In genomic region chr17:67401106-67401505, GRCh38 we compare ENCODE assay signal across 23 cellular contexts. TPM values are rescaled to one million over a fixed set of nuclear protein-coding genes. Genes with fewer than 3 reads are reported as not detected.
DNase-seq lines count a peak whose midpoint lies in the region; ATAC-seq and TF ChIP-seq lines count a peak whose summit lies in the region.
"Had no signal": no experiment of that assay in that cellular context is flagged by ENCODE, and none has a peak within 500 bp of the region (broad histone marks: within the 10 kb centered on the region; RNA-seq: fewer than 3 reads in every experiment).

No MANE protein-coding gene starts in this region.

- TF ChIP-seq CTCF in DND-41 (IDR thresholded peaks at IDR 0.05; ENCODE audit: borderline replicate concordance, extremely low read depth, low read length, poor library complexity, severe bottlenecking), result no peak

- H3K4me3 ChIP-seq in DND-41 (ENCODE audit: low read depth in 1 of 2, low read length in 2 of 2), result no peak overlapping the region
- H3K4me3 ChIP-seq: PC-9, prostate gland had no signal

- POLR2A ChIA-PET in activated naive CD8-positive, alpha-beta T cell treated with anti-CD3 and anti-CD28 coated beads, Interleukin-2, amount 10 ng/mL, durations not matched to agents 7 days and 5 days (lab: Charles Lee), result interaction anchor here (1.0 to 1.8 kb wide), 5 partner anchors 10 to 40 kb away, joined by 3 to 8 read pairs (median 4); no protein-coding TSS in a partner anchor
- POLR2A ChIA-PET in activated CD4-positive, alpha-beta memory T cell treated with anti-CD3 and anti-CD28 coated beads for 36 hours (lab: Charles Lee), result no interaction called here

- H3K4me3 Mint-ChIP-seq in activated T-cell treated with anti-CD3 and anti-CD28 coated beads, Interleukin-2, amount 50 U/mL, for 4 hours, result no peak overlapping the region
- peak overlapping the region; percentile 71 for H3K4me3 Mint-ChIP-seq in activated naive CD8-positive, alpha-beta T cell treated with anti-CD3 and anti-CD28 coated beads, Interleukin-2, amount 10 ng/mL, durations not matched to agents 7 days and 5 days
- no peak overlapping the region for H3K4me3 Mint-ChIP-seq in stimulated activated naive B cell treated with anti-CD40 and anti-IgM and Interleukin-4, amounts not matched to agents 10 μg/mL and 1 μg/mL and 100 μg/mL, for 72 hours
- no peak overlapping the region for H3K4me3 Mint-ChIP-seq in activated CD4-positive, alpha-beta memory T cell treated with anti-CD3 and anti-CD28 coated beads for 36 hours

- H3K4me2 ChIP-seq in DND-41 (ENCODE audit: insufficient read depth, low read length), result 0 out of 2 replicates have a peak overlapping the region, but pooled peaks have one; percentile 41
- H3K4me2 ChIP-seq: PC-9 had no signal

- H3K36me3 ChIP-seq in DND-41 (ENCODE audit: insufficient read depth, low read length), result no peaks in the 10 kb centered on the region
- H3K36me3 ChIP-seq: gastrocnemius medialis, prostate gland had no signal

- H2AFZ ChIP-seq in DND-41 (ENCODE audit: low read depth, low read length), result no peak overlapping the region
- H2AFZ ChIP-seq: PC-9 had no signal

- 0 out of 2 replicates have a peak, but pooled peaks cover 7% of the 10 kb centered on the region for H3K79me2 ChIP-seq in DND-41 (ENCODE audit: insufficient read depth, low read length)

- H3K9ac ChIP-seq in DND-41 (ENCODE audit: low read depth, low read length), result no peak overlapping the region

- H3K4me1 Mint-ChIP-seq in activated T-cell treated with anti-CD3 and anti-CD28 coated beads, Interleukin-2, amount 50 U/mL, for 4 hours (ENCODE audit: low read depth), result peaks cover 66% of the 10 kb centered on the region
- peaks cover 57% of the 10 kb centered on the region for H3K4me1 Mint-ChIP-seq in activated naive CD8-positive, alpha-beta T cell treated with anti-CD3 and anti-CD28 coated beads, Interleukin-2, amount 10 ng/mL, durations not matched to agents 7 days and 5 days
- peaks cover 9 to 23% of the 10 kb centered on the region in 2 donors for H3K4me1 Mint-ChIP-seq in stimulated activated naive B cell treated with anti-CD40 and anti-IgM and Interleukin-4, amounts not matched to agents 10 μg/mL and 1 μg/mL and 100 μg/mL, for 72 hours
- peaks cover 48% of the 10 kb centered on the region for H3K4me1 Mint-ChIP-seq in activated CD4-positive, alpha-beta memory T cell treated with anti-CD3 and anti-CD28 coated beads for 36 hours (ENCODE audit: low read depth)

- no peak for DNase-seq in activated T-cell treated with anti-CD3 and anti-CD28 coated beads, Interleukin-2, amount 50 U/mL, for 4 hours
- no peak for DNase-seq in activated T-cell treated with anti-CD3 and anti-CD28 coated beads, Interleukin-2, amount 50 U/mL, for 1 hour
- DNase-seq in DND-41, result no peak
- DNase-seq in activated naive CD8-positive, alpha-beta T cell treated with anti-CD3 and anti-CD28 coated beads, Interleukin-2, amount 10 ng/mL, durations not matched to agents 7 days and 5 days, result no peak
- no peak for DNase-seq in stimulated activated naive B cell treated with anti-CD40 and anti-IgM and Interleukin-4, amounts not matched to agents 10 μg/mL and 1 μg/mL and 100 μg/mL, for 72 hours
- DNase-seq in stimulated activated CD4-positive, alpha-beta T cell treated with anti-CD3 and anti-CD28 coated beads, Interleukin-4, amount 100 ng/mL, for 4 hours, result no peak
- DNase-seq in activated CD4-positive, alpha-beta memory T cell treated with anti-CD3 and anti-CD28 coated beads for 36 hours, result no peak
- no peak for DNase-seq in DMS53 (lab: John Stamatoyannopoulos, UW)
- DNase-seq: activated CD4-positive, CD25-positive, alpha-beta regulatory T cell; aorta; DMS79 treated with DMSO at 0.1 percent for 48 hours; gastrocnemius medialis; IMR-90; kidney glomerular epithelial cell; MM.1S; NCI-H146; PC-9; small intestine; stimulated activated CD4-positive, alpha-beta T cell treated with anti-CD3 and anti-CD28 coated beads, Interleukin-4, amount 100 ng/mL, for 24 hours; T1000 had no signal

- peaks cover 15% of the 10 kb centered on the region for H3K36me3 Mint-ChIP-seq in activated T-cell treated with anti-CD3 and anti-CD28 coated beads, Interleukin-2, amount 50 U/mL, for 4 hours (ENCODE audit: insufficient read depth)
- H3K36me3 Mint-ChIP-seq in activated naive CD8-positive, alpha-beta T cell treated with anti-CD3 and anti-CD28 coated beads, Interleukin-2, amount 10 ng/mL, durations not matched to agents 7 days and 5 days, result peaks cover 16% of the 10 kb centered on the region
- H3K36me3 Mint-ChIP-seq in stimulated activated naive B cell treated with anti-CD40 and anti-IgM and Interleukin-4, amounts not matched to agents 10 μg/mL and 1 μg/mL and 100 μg/mL, for 72 hours, result peaks cover 0 to 6% of the 10 kb centered on the region in 2 donors
- no peaks in the 10 kb centered on the region for H3K36me3 Mint-ChIP-seq in activated CD4-positive, alpha-beta memory T cell treated with anti-CD3 and anti-CD28 coated beads for 36 hours

- H4K20me1 ChIP-seq in DND-41 (ENCODE audit: insufficient read depth, low read length), result no peaks in the 10 kb centered on the region

- peak overlapping the region; percentile 52; the same call in 1 of the 2 replicates for H3K27ac ChIP-seq in DND-41 (ENCODE audit: low read length)
- H3K27ac ChIP-seq: PC-9, prostate gland had no signal

- H3K9me3 Mint-ChIP-seq in activated T-cell treated with anti-CD3 and anti-CD28 coated beads, Interleukin-2, amount 50 U/mL, for 4 hours, result peaks cover 5% of the 10 kb centered on the region
- no peaks in the 10 kb centered on the region for H3K9me3 Mint-ChIP-seq in activated naive CD8-positive, alpha-beta T cell treated with anti-CD3 and anti-CD28 coated beads, Interleukin-2, amount 10 ng/mL, durations not matched to agents 7 days and 5 days
- H3K9me3 Mint-ChIP-seq in stimulated activated naive B cell treated with anti-CD40 and anti-IgM and Interleukin-4, amounts not matched to agents 10 μg/mL and 1 μg/mL and 100 μg/mL, for 72 hours, result no peaks in the 10 kb centered on the region
- H3K9me3 Mint-ChIP-seq in activated CD4-positive, alpha-beta memory T cell treated with anti-CD3 and anti-CD28 coated beads for 36 hours, result no peaks in the 10 kb centered on the region

- ATAC-seq in activated T-cell treated with anti-CD3 and anti-CD28 coated beads, Interleukin-2, amount 50 U/mL, for 4 hours, result peak; percentile 13 to 34
- ATAC-seq in DND-41 (ENCODE audit: insufficient read depth, low read depth), result no peak
- no peak for ATAC-seq in activated naive CD8-positive, alpha-beta T cell treated with anti-CD3 and anti-CD28 coated beads, Interleukin-2, amount 10 ng/mL, durations not matched to agents 7 days and 5 days (ENCODE audit: low read depth)
- ATAC-seq in stimulated activated naive B cell treated with anti-CD40 and anti-IgM and Interleukin-4, amounts not matched to agents 10 μg/mL and 1 μg/mL and 100 μg/mL, for 72 hours (replicated peaks), result no peak
- ATAC-seq: esophagus mucosa, HCT116 had no signal

- H3K4me1 ChIP-seq in DND-41 (ENCODE audit: insufficient read depth, low read length), result peaks cover 23% of the 10 kb centered on the region
- H3K4me1 ChIP-seq: prostate gland had no signal

- H3K9me3 ChIP-seq in DND-41 (ENCODE audit: insufficient read depth, low read length, severe bottlenecking), result no peaks in the 10 kb centered on the region
- H3K9me3 ChIP-seq: gastrocnemius medialis, prostate gland had no signal

- H3K27me3 Mint-ChIP-seq in activated T-cell treated with anti-CD3 and anti-CD28 coated beads, Interleukin-2, amount 50 U/mL, for 4 hours (ENCODE audit: low read depth), result no peaks in the 10 kb centered on the region
- H3K27me3 Mint-ChIP-seq in activated naive CD8-positive, alpha-beta T cell treated with anti-CD3 and anti-CD28 coated beads, Interleukin-2, amount 10 ng/mL, durations not matched to agents 7 days and 5 days, result no peaks in the 10 kb centered on the region
- H3K27me3 Mint-ChIP-seq in stimulated activated naive B cell treated with anti-CD40 and anti-IgM and Interleukin-4, amounts not matched to agents 10 μg/mL and 1 μg/mL and 100 μg/mL, for 72 hours, result no peaks in the 10 kb centered on the region
- H3K27me3 Mint-ChIP-seq in activated CD4-positive, alpha-beta memory T cell treated with anti-CD3 and anti-CD28 coated beads for 36 hours, result no peaks in the 10 kb centered on the region

- intact Hi-C loops in activated CD4-positive, alpha-beta memory T cell treated with anti-CD3 and anti-CD28 coated beads for 36 hours (cut with micrococcal nuclease), result no loop called here

- H3K27me3 ChIP-seq in DND-41 (ENCODE audit: insufficient read depth, low read length, poor library complexity), result no peaks in the 10 kb centered on the region
- H3K27me3 ChIP-seq: gastrocnemius medialis had no signal

- peak overlapping the region; percentile 87 for H3K27ac Mint-ChIP-seq in activated naive CD8-positive, alpha-beta T cell treated with anti-CD3 and anti-CD28 coated beads, Interleukin-2, amount 10 ng/mL, durations not matched to agents 7 days and 5 days
- H3K27ac Mint-ChIP-seq in stimulated activated naive B cell treated with anti-CD40 and anti-IgM and Interleukin-4, amounts not matched to agents 10 μg/mL and 1 μg/mL and 100 μg/mL, for 72 hours, result peak overlapping the region; percentile 56
- no peak overlapping the region for H3K27ac Mint-ChIP-seq in activated CD4-positive, alpha-beta memory T cell treated with anti-CD3 and anti-CD28 coated beads for 36 hours

- CTCF ChIA-PET in activated CD4-positive, alpha-beta memory T cell treated with anti-CD3 and anti-CD28 coated beads for 36 hours (lab: Charles Lee), result no interaction called here

RNA-seq across cellular contexts. Expression of gene PITPNC1, which starts 24.0 kb away (rescaled TPM):
- total RNA-seq in activated T-cell treated with anti-CD3 and anti-CD28 coated beads, Interleukin-2, amount 50 U/mL, for 4 hours, result 10 to 100 TPM; 14.3 to 28.0 (median 19.7) TPM
- 100 to 1,000 TPM; 100 to 104 TPM for total RNA-seq in activated naive CD8-positive, alpha-beta T cell treated with anti-CD3 and anti-CD28 coated beads, Interleukin-2, amount 10 ng/mL, durations not matched to agents 7 days and 5 days
- total RNA-seq in activated CD4-positive, alpha-beta memory T cell treated with anti-CD3 and anti-CD28 coated beads for 36 hours, result 10 to 100 TPM; 35.7 to 37.3 TPM

RNA-seq across cellular contexts. Expression of gene PSMD12, which starts 34.7 kb away (rescaled TPM):
- 100 to 1,000 TPM; 127 to 142 (median 139) TPM for total RNA-seq in activated T-cell treated with anti-CD3 and anti-CD28 coated beads, Interleukin-2, amount 50 U/mL, for 4 hours
- total RNA-seq in activated naive CD8-positive, alpha-beta T cell treated with anti-CD3 and anti-CD28 coated beads, Interleukin-2, amount 10 ng/mL, durations not matched to agents 7 days and 5 days, result 10 to 100 TPM; 39.8 to 40.5 TPM
- total RNA-seq in activated CD4-positive, alpha-beta memory T cell treated with anti-CD3 and anti-CD28 coated beads for 36 hours, result 10 to 100 TPM; 94.0 to 98.6 TPM

Comparison
In these comparisons a context has a peak if more than half of its experiments do, and no peak if none do; other contexts are left out.
1. ATAC-seq: peak in activated T-cell treated with anti-CD3 and anti-CD28 coated beads, Interleukin-2, amount 50 U/mL, for 4 hours (2 of 2); none in DND-41 (single experiment), activated naive CD8-positive, alpha-beta T cell treated with anti-CD3 and anti-CD28 coated beads, Interleukin-2, amount 10 ng/mL, durations not matched to agents 7 days and 5 days (single experiment) and stimulated activated naive B cell treated with anti-CD40 and anti-IgM and Interleukin-4, amounts not matched to agents 10 μg/mL and 1 μg/mL and 100 μg/mL, for 72 hours (0 of 2).